In genomic region chr14:59188461-59189280, GRCh38 we compare ENCODE assay signal across 7 cellular contexts. TPM values are rescaled to one million over a fixed set of nuclear protein-coding genes. Genes with fewer than 3 reads are reported as not detected.
A peak's percentile ranks its signal among the peaks of the same experiment; 100 is the strongest.
DNase-seq lines count a peak whose midpoint lies in the region; ATAC-seq and TF ChIP-seq lines count a peak whose summit lies in the region.

Gene DAAM1 (plus strand): TSS chr14:59188667. CDS start chr14:59263478, 74,811 bp downstream.

- no peaks in the 10 kb centered on the region for H3K9me3 ChIP-seq in hepatocyte (ENCODE audit: low read depth)

- H3K79me2 ChIP-seq in hepatocyte: peaks cover 44% of the 10 kb centered on the region

- WGBS in hepatocyte (ENCODE audit: low lambda C conversion rate, missing lambda C conversion rate): 2% methylated on average over 54 of the region's 68 CpGs

- peak; percentile 99 for DNase-seq in NCI-H2029 (lab: John Stamatoyannopoulos, UW)
- DNase-seq in T-helper 9 cell: peak; percentile 89
- DNase-seq in astrocyte of the hippocampus (ENCODE audit: low read depth, low spot score): peak; percentile 99
- DNase-seq in hepatocyte (ENCODE audit: low spot score): peak; percentile 98
- peak; percentile 97 for DNase-seq in retinal pigment epithelial cell (ENCODE audit: low read depth)

- H3K4me2 ChIP-seq in hepatocyte: peak within 1 kb of the TSS; percentile 88

- TF ChIP-seq CTCF in hepatocyte (IDR thresholded peaks at IDR 0.05; ENCODE audit: poor library complexity): peak; percentile 10
- TF ChIP-seq CTCF in retinal pigment epithelial cell (conservative IDR thresholded peaks at IDR 0.05; ENCODE audit: low read depth, low read length): no peak

- H3K9me2 ChIP-seq in hepatocyte (replicated peaks; ENCODE audit: insufficient read depth): no peaks in the 10 kb centered on the region

- peak within 1 kb of the TSS; percentile 66 for H3K4me3 ChIP-seq in hepatocyte
- peak within 1 kb of the TSS; percentile 89 for H3K4me3 ChIP-seq in retinal pigment epithelial cell (ENCODE audit: low read length)

- TF ChIP-seq POLR2A in GM18505 (IDR thresholded peaks at IDR 0.05; ENCODE audit: borderline replicate concordance, extremely low read depth, insufficient read depth, insufficient read length): peak; percentile 82

- H4K20me1 ChIP-seq in hepatocyte (ENCODE audit: insufficient read depth, poor library complexity, severe bottlenecking): peaks cover 30% of the 10 kb centered on the region

- H3K4me1 ChIP-seq in hepatocyte (ENCODE audit: insufficient read depth): peaks cover 22% of the 10 kb centered on the region

- no peaks in the 10 kb centered on the region for H3K36me3 ChIP-seq in hepatocyte (replicated peaks; ENCODE audit: insufficient read depth, low read depth)

- no peaks in the 10 kb centered on the region for H3K27me3 ChIP-seq in hepatocyte

- peak within 1 kb of the TSS; percentile 94 for H3K27ac ChIP-seq in hepatocyte

- peak within 1 kb of the TSS; percentile 59 for H2AFZ ChIP-seq in hepatocyte

- ATAC-seq in GM18505 (IDR thresholded peaks at IDR 0.05; ENCODE audit: unreplicated experiment) (peak; percentile 85), HG02973 (IDR thresholded peaks at IDR 0.05; ENCODE audit: unreplicated experiment) (peak; percentile 79)

RNA-seq across cellular contexts. Expression of gene DAAM1, which starts in this region (rescaled TPM):
- 23.1 and 23.7 TPM in 2 replicates for total RNA-seq in hepatocyte
- 19.0 and 21.6 TPM in 2 replicates for polyA plus RNA-seq in hepatocyte

Comparison
In these comparisons a context has a peak if more than half of its experiments do, and no peak if none do; other contexts are left out.
1. Peak in every context shown above with its lines: DNase-seq, ATAC-seq, H3K4me3 ChIP-seq and H3K27ac ChIP-seq.